ENCODE assay signal across 20 cellular contexts in the genomic region with DNA sequence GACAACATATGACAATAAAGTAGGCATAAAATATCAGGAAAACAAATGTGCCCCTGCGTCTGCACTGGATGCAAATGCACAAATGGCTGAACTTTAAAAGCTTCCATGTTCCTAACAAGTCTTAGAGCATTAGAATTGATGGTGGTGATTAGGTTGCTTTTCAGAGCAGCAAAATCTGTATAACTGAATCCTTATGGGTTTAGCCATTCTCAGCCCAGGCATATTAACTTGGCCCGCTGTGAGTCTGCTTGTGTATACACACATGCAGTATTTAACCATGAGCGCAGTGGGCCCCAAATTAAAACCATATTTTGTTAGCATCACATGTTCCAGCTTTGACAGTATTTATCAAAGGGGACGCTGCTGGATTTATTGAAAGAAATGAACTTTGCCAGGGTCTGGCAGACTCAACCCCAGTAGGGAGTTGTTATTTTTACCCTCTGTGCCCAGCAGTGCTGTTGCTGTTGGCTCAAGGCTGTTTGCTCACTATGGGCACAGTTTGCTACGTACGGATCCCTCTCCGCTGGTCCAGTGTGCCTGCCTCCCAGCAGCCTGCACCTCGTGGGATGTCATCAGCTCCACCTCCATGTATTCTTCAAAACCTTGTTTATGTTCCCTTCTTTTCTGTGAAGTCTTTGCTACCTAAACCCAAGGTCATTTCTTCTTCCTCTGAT.
A peak's percentile ranks its signal among the peaks of the same experiment; 100 is the strongest.
DNase-seq lines count a peak whose midpoint lies in the region; ATAC-seq and TF ChIP-seq lines count a peak whose summit lies in the region.
"Had no signal": no experiment of that assay in that cellular context is flagged by ENCODE, and none has a peak within 500 bp of the region (broad histone marks: within the 10 kb centered on the region; RNA-seq: fewer than 3 reads in every experiment).

No MANE protein-coding gene starts in this region.

- no peaks in the 10 kb centered on the region for H4K20me1 ChIP-seq in mammary epithelial cell (ENCODE audit: insufficient read depth, low read length)

- no peak overlapping the region for H3K4me3 ChIP-seq in mammary epithelial cell (replicated peaks in 1 of 3; ENCODE audit: insufficient read depth in 1 of 3, low read depth in 2 of 3, low read length in 3 of 3)
- H3K4me3 ChIP-seq: cardiac muscle cell, MG63, skin epidermis had no signal

- H3K4me2 ChIP-seq in mammary epithelial cell (ENCODE audit: insufficient read depth, low read depth, low read length), result peak overlapping the region; percentile 7

- no peaks in the 10 kb centered on the region for H3K79me2 ChIP-seq in mammary epithelial cell (ENCODE audit: insufficient read depth, low read length)

- BruUV-seq in mammary epithelial cell (replicated peaks; lab: Mats Ljungman, UMichigan), result no TSS peak

- peak overlapping the region; percentile 80 for H3K4me3 Mint-ChIP-seq in type B pancreatic cell
- no peak overlapping the region for H3K4me3 Mint-ChIP-seq in activated T-helper 1 cell treated with anti-CD3 and anti-CD28 coated beads, Interleukin-12 subunit alpha, Interleukin-12 subunit beta, Interleukin-2, Interleukin-4 antibody, amounts not matched to agents 30 ng/mL and 10 ng/mL and 1 ng/mL, durations not matched to agents 14 hours and 24 hours and 36 hours
- H3K4me3 Mint-ChIP-seq: activated B cell treated with CpG ODN at 0.5 μM for 24 hours; activated CD4-positive, alpha-beta memory T cell treated with anti-CD3 and anti-CD28 coated beads for 36 hours; activated naive CD8-positive, alpha-beta T cell treated with anti-CD3 and anti-CD28 coated beads, Interleukin-2, amount 50 U/mL, for 24 hours; CD8-positive, alpha-beta T cell; neural crest cell; stimulated activated naive B cell treated with anti-CD40 and anti-IgM and Interleukin-4, amounts not matched to agents 10 μg/mL and 1 μg/mL and 100 μg/mL, for 72 hours had no signal

- H3K9me3 Mint-ChIP-seq in type B pancreatic cell, result peaks cover 8% of the 10 kb centered on the region
- H3K9me3 Mint-ChIP-seq in activated T-helper 1 cell treated with anti-CD3 and anti-CD28 coated beads, Interleukin-12 subunit alpha, Interleukin-12 subunit beta, Interleukin-2, Interleukin-4 antibody, amounts not matched to agents 30 ng/mL and 10 ng/mL and 1 ng/mL, durations not matched to agents 14 hours and 24 hours and 36 hours, result peaks cover 9% of the 10 kb centered on the region

- no peaks in the 10 kb centered on the region for H3K36me3 Mint-ChIP-seq in type B pancreatic cell
- no peaks in the 10 kb centered on the region for H3K36me3 Mint-ChIP-seq in activated T-helper 1 cell treated with anti-CD3 and anti-CD28 coated beads, Interleukin-12 subunit alpha, Interleukin-12 subunit beta, Interleukin-2, Interleukin-4 antibody, amounts not matched to agents 30 ng/mL and 10 ng/mL and 1 ng/mL, durations not matched to agents 14 hours and 24 hours and 36 hours (ENCODE audit: low read depth)
- H3K36me3 Mint-ChIP-seq: activated CD4-positive, alpha-beta memory T cell treated with anti-CD3 and anti-CD28 coated beads for 36 hours; CD8-positive, alpha-beta T cell had no signal

- H3K36me3 ChIP-seq in mammary epithelial cell (ENCODE audit: insufficient read depth, low read length), result no peaks in the 10 kb centered on the region
- H3K36me3 ChIP-seq: cardiac muscle cell, MG63 had no signal

- peak overlapping the region; percentile 73 for H3K27ac Mint-ChIP-seq in type B pancreatic cell
- no peak overlapping the region for H3K27ac Mint-ChIP-seq in activated T-helper 1 cell treated with anti-CD3 and anti-CD28 coated beads, Interleukin-12 subunit alpha, Interleukin-12 subunit beta, Interleukin-2, Interleukin-4 antibody, amounts not matched to agents 30 ng/mL and 10 ng/mL and 1 ng/mL, durations not matched to agents 14 hours and 24 hours and 36 hours
- H3K27ac Mint-ChIP-seq: activated B cell treated with CpG ODN at 0.5 μM for 24 hours; activated CD4-positive, alpha-beta memory T cell treated with anti-CD3 and anti-CD28 coated beads for 36 hours; activated naive CD8-positive, alpha-beta T cell treated with anti-CD3 and anti-CD28 coated beads, Interleukin-2, amount 50 U/mL, for 24 hours; CD8-positive, alpha-beta T cell; stimulated activated naive B cell treated with anti-CD40 and anti-IgM and Interleukin-4, amounts not matched to agents 10 μg/mL and 1 μg/mL and 100 μg/mL, for 72 hours had no signal

- H3K27me3 Mint-ChIP-seq in type B pancreatic cell, result no peaks in the 10 kb centered on the region
- no peaks in the 10 kb centered on the region for H3K27me3 Mint-ChIP-seq in activated T-helper 1 cell treated with anti-CD3 and anti-CD28 coated beads, Interleukin-12 subunit alpha, Interleukin-12 subunit beta, Interleukin-2, Interleukin-4 antibody, amounts not matched to agents 30 ng/mL and 10 ng/mL and 1 ng/mL, durations not matched to agents 14 hours and 24 hours and 36 hours (ENCODE audit: insufficient read depth)
- H3K27me3 Mint-ChIP-seq: activated B cell treated with CpG ODN at 0.5 μM for 24 hours; stimulated activated naive B cell treated with anti-CD40 and anti-IgM and Interleukin-4, amounts not matched to agents 10 μg/mL and 1 μg/mL and 100 μg/mL, for 72 hours had no signal

- H3K27me3 ChIP-seq in mammary epithelial cell (ENCODE audit: insufficient read depth, low read length), result no peaks in the 10 kb centered on the region
- H3K27me3 ChIP-seq: cardiac muscle cell, MG63 had no signal

- in situ Hi-C loops in mammary epithelial cell (cut with MboI; ENCODE audit: low sequenced_read_pairs in 2 of 2), result no loop called here

- peaks cover 5% of the 10 kb centered on the region for H3K9me3 ChIP-seq in mammary epithelial cell (replicated peaks; ENCODE audit: insufficient read depth, low read length)

- intact Hi-C loops in mammary epithelial cell (cut with micrococcal nuclease), result no loop called here
- intact Hi-C loops in activated T-helper 1 cell treated with anti-CD3 and anti-CD28 coated beads, Interleukin-12 subunit alpha, Interleukin-12 subunit beta, Interleukin-2, Interleukin-4 antibody, amounts not matched to agents 30 ng/mL and 10 ng/mL and 1 ng/mL, durations not matched to agents 14 hours and 24 hours and 36 hours (cut with micrococcal nuclease), result no loop called here

- CTCF ChIA-PET in mammary epithelial cell (lab: Charles Lee; ENCODE audit: low non-redundant PET), result no interaction called here

- TF ChIP-seq CTCF in mammary epithelial cell (conservative IDR thresholded peaks at IDR 0.05 in 1 of 2, IDR thresholded peaks at IDR 0.05 in 1 of 2; ENCODE audit: extremely low read depth in 1 of 2, insufficient read depth in 1 of 2, low read depth in 1 of 2, low read length in 2 of 2) (no peak), type B pancreatic cell (conservative IDR thresholded peaks at IDR 0.05) (no peak)

- H3K4me1 ChIP-seq in mammary epithelial cell (ENCODE audit: insufficient read depth, low read length), result peaks cover 12% of the 10 kb centered on the region

- 97% methylated on average over 5 of the region's 8 CpGs for WGBS in mammary epithelial cell (ENCODE audit: low coverage, missing lambda C conversion rate)

- peak overlapping the region; percentile 24 for H3K27ac ChIP-seq in mammary epithelial cell (ENCODE audit: insufficient read depth, low read depth, low read length)
- H3K27ac ChIP-seq: cardiac muscle cell had no signal

- no peak overlapping the region for H3K9ac ChIP-seq in mammary epithelial cell (ENCODE audit: insufficient read depth, low read length)

- ATAC-seq in left lobe of liver, result peak; percentile 48
- ATAC-seq: activated naive CD8-positive, alpha-beta T cell treated with anti-CD3 and anti-CD28 coated beads, Interleukin-2, amount 50 U/mL, for 24 hours; CD8-positive, alpha-beta T cell; stimulated activated naive B cell treated with anti-CD40 and anti-IgM and Interleukin-4, amounts not matched to agents 10 μg/mL and 1 μg/mL and 100 μg/mL, for 72 hours had no signal

- H2AFZ ChIP-seq in mammary epithelial cell (ENCODE audit: low read depth, low read length), result peak overlapping the region; percentile 48

- H3K4me1 Mint-ChIP-seq in type B pancreatic cell (ENCODE audit: unreplicated experiment), result peaks cover 17% of the 10 kb centered on the region
- H3K4me1 Mint-ChIP-seq in activated T-helper 1 cell treated with anti-CD3 and anti-CD28 coated beads, Interleukin-12 subunit alpha, Interleukin-12 subunit beta, Interleukin-2, Interleukin-4 antibody, amounts not matched to agents 30 ng/mL and 10 ng/mL and 1 ng/mL, durations not matched to agents 14 hours and 24 hours and 36 hours (ENCODE audit: low read depth), result no peaks in the 10 kb centered on the region
- H3K4me1 Mint-ChIP-seq: activated B cell treated with CpG ODN at 0.5 μM for 24 hours; activated naive CD8-positive, alpha-beta T cell treated with anti-CD3 and anti-CD28 coated beads, Interleukin-2, amount 50 U/mL, for 24 hours; neural crest cell had no signal

- dilution Hi-C loops in mammary epithelial cell (cut with HindIII; ENCODE audit: low sequenced_read_pairs), result no loop called here

- DNase-seq in NCI-H69 (lab: John Stamatoyannopoulos, UW) (peak; percentile 50), mammary epithelial cell (no peak), left lobe of liver (ENCODE audit: low spot score) (peak; percentile 43), type B pancreatic cell (ENCODE audit: extremely low spot score, unreplicated experiment) (no peak), NCI-H187 (lab: John Stamatoyannopoulos, UW) (no peak), inferior parietal cortex (ENCODE audit: extremely low spot score) (no peak)
- DNase-seq in activated T-helper 1 cell treated with anti-CD3 and anti-CD28 coated beads, Interleukin-12 subunit alpha, Interleukin-12 subunit beta, Interleukin-2, Interleukin-4 antibody, amounts not matched to agents 30 ng/mL and 10 ng/mL and 1 ng/mL, durations not matched to agents 14 hours and 24 hours and 36 hours (ENCODE audit: low spot score), result no peak
- DNase-seq: activated B cell treated with CpG ODN at 0.5 μM for 24 hours; activated CD4-positive, alpha-beta memory T cell treated with anti-CD3 and anti-CD28 coated beads for 36 hours; activated effector memory CD4-positive, alpha-beta T cell treated with Interleukin-2 at 50 U/mL for 16 hours; activated naive CD8-positive, alpha-beta T cell treated with anti-CD3 and anti-CD28 coated beads, Interleukin-2, amount 50 U/mL, for 24 hours; AML-193; CD8-positive, alpha-beta T cell; MG63; NCI-H1417 treated with DMSO at 0.1 percent for 48 hours; stimulated activated naive B cell treated with anti-CD40 and anti-IgM and Interleukin-4, amounts not matched to agents 10 μg/mL and 1 μg/mL and 100 μg/mL, for 72 hours; T-helper 9 cell had no signal

Comparison
In these comparisons a context has a peak if more than half of its experiments do, and no peak if none do; other contexts are left out.
1. DNase-seq: peak in NCI-H69 (single experiment) and left lobe of liver (single experiment); none in mammary epithelial cell (single experiment), type B pancreatic cell (single experiment), activated T-helper 1 cell treated with anti-CD3 and anti-CD28 coated beads, Interleukin-12 subunit alpha, Interleukin-12 subunit beta, Interleukin-2, Interleukin-4 antibody, amounts not matched to agents 30 ng/mL and 10 ng/mL and 1 ng/mL, durations not matched to agents 14 hours and 24 hours and 36 hours (single experiment), NCI-H187 (0 of 2) and inferior parietal cortex (single experiment).